In the genomic region with DNA sequence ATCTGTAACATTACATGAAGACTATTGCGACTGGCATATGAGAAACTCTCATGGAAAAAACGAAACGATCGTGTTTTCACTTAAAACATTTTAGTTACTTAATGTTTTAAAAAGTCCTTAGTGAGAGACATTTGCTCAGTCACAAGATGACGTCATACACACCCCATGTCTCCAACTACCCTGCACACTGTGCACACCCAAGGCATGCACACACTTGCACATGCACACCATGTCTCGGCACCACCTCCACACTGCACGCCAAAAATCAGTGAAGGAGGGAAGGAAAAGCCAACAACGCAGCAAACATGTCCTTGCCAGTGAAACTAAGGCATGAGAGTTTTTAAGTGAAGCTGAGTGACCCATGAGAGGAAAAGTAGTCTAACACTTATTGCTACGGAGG, we compare ENCODE assay signal across 26 cellular contexts. TPM values are rescaled to one million over a fixed set of nuclear protein-coding genes. Genes with fewer than 3 reads are reported as not detected.
DNase-seq lines count a peak whose midpoint lies in the region; ATAC-seq, FAIRE-seq and TF ChIP-seq lines count a peak whose summit lies in the region.
"Had no signal": no experiment of that assay in that cellular context is flagged by ENCODE, and none has a peak within 500 bp of the region (broad histone marks: within the 10 kb centered on the region; RNA-seq: fewer than 3 reads in every experiment).

No MANE protein-coding gene starts in this region.

- H3K27me3 ChIP-seq in keratinocyte (ENCODE audit: control insufficient read depth, extremely low read depth, insufficient read depth, low read length) (no peaks in the 10 kb centered on the region), suprapubic skin (no peaks in the 10 kb centered on the region)
- H3K27me3 ChIP-seq: BE2C, BLaER1 had no signal

- no peaks in the 10 kb centered on the region for H3K9me3 ChIP-seq in keratinocyte (ENCODE audit: control insufficient read depth, low read depth, low read length)
- H3K9me3 ChIP-seq in suprapubic skin: no peaks in the 10 kb centered on the region
- H3K9me3 ChIP-seq: BE2C, BLaER1 had no signal

- no peak for TF ChIP-seq CTCF in VCaP (conservative IDR thresholded peaks at IDR 0.05)
- no peak for TF ChIP-seq CTCF in keratinocyte (optimal IDR thresholded peaks at IDR 0.05 in 1 of 3, IDR thresholded peaks at IDR 0.05 in 1 of 3, conservative IDR thresholded peaks at IDR 0.05 in 1 of 3; ENCODE audit: extremely low read depth in 1 of 3, insufficient read depth in 2 of 3, low read length in 3 of 3)
- TF ChIP-seq CTCF in suprapubic skin (IDR thresholded peaks at IDR 0.05): no peak
- TF ChIP-seq CTCF in GM10266 (IDR thresholded peaks at IDR 0.05; ENCODE audit: control insufficient read depth, insufficient read depth, low read depth, missing control alignments): no peak

- dilution Hi-C loops in keratinocyte (cut with MboI; ENCODE audit: extremely low pct_ligation_motif_present, low sequenced_read_pairs): no loop called here

- no peak for TF ChIP-seq EP300 in suprapubic skin (IDR thresholded peaks at IDR 0.05)

- no peaks in the 10 kb centered on the region for H4K20me1 ChIP-seq in keratinocyte (ENCODE audit: control insufficient read depth, extremely low read depth, insufficient read depth, low read length)
- H4K20me1 ChIP-seq: BLaER1 had no signal

- DNase-seq in keratinocyte (ENCODE audit: low read depth, low spot score) (peak; percentile 13), suprapubic skin (ENCODE audit: low spot score in 2 of 2) (no peak), GM10266 (ENCODE audit: extremely low spot score) (no peak), Right ventricle myocardium superior (no peak), anterior cingulate cortex (lab: John Stamatoyannopoulos, UW) (no peak)
- DNase-seq: 8988T; ACHN; C1 segment of cervical spinal cord; CD4-positive, alpha-beta memory T cell; CD4-positive, CD25-positive, alpha-beta regulatory T cell; CD8-positive, alpha-beta memory T cell; COR-L47; DMS 273 treated with DMSO at 0.1 percent for 48 hours; DMS153; DMS53; DMS79; DND-41; EL; GDM1 had no signal

- H3K27ac ChIP-seq in VCaP (peak overlapping the region; percentile 49), keratinocyte (ENCODE audit: control insufficient read depth, insufficient read depth, low read length) (peak overlapping the region; percentile 1), suprapubic skin (peak overlapping the region; percentile 70)
- H3K27ac ChIP-seq: BLaER1 had no signal

- no peak for TF ChIP-seq POLR2A in suprapubic skin (IDR thresholded peaks at IDR 0.05)

- H3K4me1 ChIP-seq in keratinocyte (ENCODE audit: control insufficient read depth, extremely low read depth, insufficient read depth, low read length): peaks cover 16% of the 10 kb centered on the region
- peaks cover 2% of the 10 kb centered on the region for H3K4me1 ChIP-seq in suprapubic skin
- H3K4me1 ChIP-seq: BLaER1 had no signal

- H3K9me1 ChIP-seq in keratinocyte (ENCODE audit: control insufficient read depth, extremely low read depth, insufficient read depth, low read length): no peaks in the 10 kb centered on the region

- H3K36me3 ChIP-seq in keratinocyte (ENCODE audit: control insufficient read depth in 2 of 2, extremely low read depth in 1 of 2, insufficient read depth in 2 of 2, low read length in 2 of 2): peaks cover 0 to 28% of the 10 kb centered on the region in 2 experiments
- H3K36me3 ChIP-seq in suprapubic skin: peaks cover 77% of the 10 kb centered on the region

- peak overlapping the region; percentile 59 for H2AFZ ChIP-seq in keratinocyte (ENCODE audit: control insufficient read depth, low read length)

- H3K79me2 ChIP-seq in keratinocyte (ENCODE audit: control insufficient read depth, insufficient read depth, low read length): no peaks in the 10 kb centered on the region

- H3K9ac ChIP-seq in keratinocyte (ENCODE audit: control insufficient read depth, extremely low read depth, insufficient read depth, low read length): no peak overlapping the region
- H3K9ac ChIP-seq: BLaER1 had no signal

- H3K4me2 ChIP-seq in keratinocyte (ENCODE audit: control insufficient read depth, extremely low read depth, insufficient read depth, low read depth, low read length): peak overlapping the region; percentile 56
- H3K4me2 ChIP-seq: BLaER1 had no signal

- H3K4me3 ChIP-seq in keratinocyte (ENCODE audit: control insufficient read depth in 2 of 3, extremely low read depth in 1 of 3, insufficient read depth in 2 of 3, low read depth in 1 of 3, low read length in 3 of 3) (no peak overlapping the region), suprapubic skin (no peak overlapping the region)
- H3K4me3 ChIP-seq: BLaER1 had no signal

- intact Hi-C loops in Right ventricle myocardium superior (cut with DNase I): no loop called here

- 71% methylated on average over 9 of the region's 9 CpGs for WGBS in suprapubic skin

- ATAC-seq in esophagus mucosa (peak; percentile 79), GM21825 (IDR thresholded peaks at IDR 0.05; ENCODE audit: unreplicated experiment) (no peak), Right ventricle myocardium superior (ENCODE audit: poor library complexity) (no peak)

- peak; percentile 80 for FAIRE-seq in keratinocyte (lab: Jason Lieb, UNC)
- FAIRE-seq: A204.1, GM19239 had no signal

RNA-seq across cellular contexts. Expression of gene NCAPD3, which starts 18.0 kb away (rescaled TPM):
- total RNA-seq in esophagus mucosa (13.1 TPM), suprapubic skin (10 to 100 TPM; 26.8 to 37.6 (median 30.8) TPM), Right ventricle myocardium superior (11.1 TPM)
- 16.6 to 23.0 TPM (median 21.4 TPM) in 3 replicates for polyA plus RNA-seq in keratinocyte
- 8.2 TPM for polyA plus RNA-seq in keratinocyte (2011; ENCODE audit: low read depth)
- polyA plus RNA-seq in keratinocyte (2011; cell fraction: cytosol; rRNA removed): 9.6 and 11.8 TPM in 2 replicates
- 26.5 and 29.5 TPM in 2 replicates for polyA plus RNA-seq in keratinocyte (2011; cell fraction: nucleus; rRNA removed)
- 6.5 and 17.5 TPM in 2 replicates for polyA plus RNA-seq in keratinocyte (2012; ENCODE audit: low replicate concordance)
- 23.3 to 35.8 TPM (median 24.8 TPM) in 3 replicates for polyA minus RNA-seq in keratinocyte
- 13.8 TPM for polyA minus RNA-seq in keratinocyte (2011; cell fraction: cytosol; rRNA and poly(A)+ RNA removed)
- 25.9 and 28.3 TPM in 2 replicates for polyA minus RNA-seq in keratinocyte (2011; cell fraction: nucleus; rRNA and poly(A)+ RNA removed)

RNA-seq across cellular contexts. Expression of gene VPS26B, which starts 18.7 kb away (rescaled TPM):
- total RNA-seq in esophagus mucosa (24.1 TPM), suprapubic skin (10 to 100 TPM; 60.4 to 80.9 (median 74.4) TPM), Right ventricle myocardium superior (38.8 TPM)
- 43.2 to 50.2 TPM (median 46.9 TPM) in 3 replicates for polyA plus RNA-seq in keratinocyte
- polyA plus RNA-seq in keratinocyte (2011; ENCODE audit: low read depth): 44.1 TPM
- polyA plus RNA-seq in keratinocyte (2011; cell fraction: cytosol; rRNA removed): 39.1 and 46.5 TPM in 2 replicates
- 78.3 and 81.3 TPM in 2 replicates for polyA plus RNA-seq in keratinocyte (2011; cell fraction: nucleus; rRNA removed)
- 25.4 and 43.6 TPM in 2 replicates for polyA plus RNA-seq in keratinocyte (2012; ENCODE audit: low replicate concordance)
- 53.0 to 82.4 TPM (median 60.8 TPM) in 3 replicates for polyA minus RNA-seq in keratinocyte
- polyA minus RNA-seq in keratinocyte (2011; cell fraction: cytosol; rRNA and poly(A)+ RNA removed): 48.7 TPM
- polyA minus RNA-seq in keratinocyte (2011; cell fraction: nucleus; rRNA and poly(A)+ RNA removed): 25.6 and 35.4 TPM in 2 replicates

RNA-seq across cellular contexts. Expression of gene THYN1, which starts 47.4 kb away (rescaled TPM):
- 20.0 TPM for total RNA-seq in esophagus mucosa
- 33.9 to 47.9 TPM (median 45.8 TPM) in 3 replicates for polyA plus RNA-seq in keratinocyte
- polyA plus RNA-seq in keratinocyte (2011; ENCODE audit: low read depth): 22.3 TPM
- 30.5 and 40.3 TPM in 2 replicates for polyA plus RNA-seq in keratinocyte (2011; cell fraction: cytosol; rRNA removed)
- 26.0 and 33.3 TPM in 2 replicates for polyA plus RNA-seq in keratinocyte (2011; cell fraction: nucleus; rRNA removed)
- 22.4 and 35.8 TPM in 2 replicates for polyA plus RNA-seq in keratinocyte (2012; ENCODE audit: low replicate concordance)
- polyA minus RNA-seq in keratinocyte: 6.1 to 33.5 TPM (median 22.0 TPM) in 3 replicates
- polyA minus RNA-seq in keratinocyte (2011; cell fraction: cytosol; rRNA and poly(A)+ RNA removed): 18.0 TPM
- polyA minus RNA-seq in keratinocyte (2011; cell fraction: nucleus; rRNA and poly(A)+ RNA removed): 4.9 and 14.1 TPM in 2 replicates
- 10 to 100 TPM; 31.7 to 62.8 (median 42.6) TPM for total RNA-seq in suprapubic skin
- 35.4 TPM for total RNA-seq in Right ventricle myocardium superior

RNA-seq across cellular contexts. Expression of gene ACAD8, which starts 47.6 kb away (rescaled TPM):
- total RNA-seq in esophagus mucosa (13.9 TPM), suprapubic skin (10 to 100 TPM; 46.3 to 71.2 (median 59.8) TPM), Right ventricle myocardium superior (37.6 TPM)
- 18.2 to 21.7 TPM (median 20.6 TPM) in 3 replicates for polyA plus RNA-seq in keratinocyte
- 14.1 TPM for polyA plus RNA-seq in keratinocyte (2011; ENCODE audit: low read depth)
- 11.8 and 12.8 TPM in 2 replicates for polyA plus RNA-seq in keratinocyte (2011; cell fraction: cytosol; rRNA removed)
- 54.5 and 71.6 TPM in 2 replicates for polyA plus RNA-seq in keratinocyte (2011; cell fraction: nucleus; rRNA removed)
- 14.3 and 27.2 TPM in 2 replicates for polyA plus RNA-seq in keratinocyte (2012; ENCODE audit: low replicate concordance)
- polyA minus RNA-seq in keratinocyte: 13.0 to 16.7 TPM (median 14.9 TPM) in 3 replicates
- 10.4 TPM for polyA minus RNA-seq in keratinocyte (2011; cell fraction: cytosol; rRNA and poly(A)+ RNA removed)
- polyA minus RNA-seq in keratinocyte (2011; cell fraction: nucleus; rRNA and poly(A)+ RNA removed): 9.9 and 17.2 TPM in 2 replicates

Comparison
In these comparisons a context has a peak if more than half of its experiments do, and no peak if none do; other contexts are left out.
1. H3K27ac ChIP-seq: peak in every context shown above with its lines; median percentile 70 in suprapubic skin; 49 in VCaP; 1 in keratinocyte.